28 cellular contexts compared by ENCODE assay signal in genomic region chrX:121084903-121085611, GRCh38. TPM values are rescaled to one million over a fixed set of nuclear protein-coding genes. Genes with fewer than 3 reads are reported as not detected.
"Had no signal": no experiment of that assay in that cellular context is flagged by ENCODE, and none has a peak within 500 bp of the region (broad histone marks: within the 10 kb centered on the region; RNA-seq: fewer than 3 reads in every experiment).

No MANE protein-coding gene starts in this region.

- H3K27ac Mint-ChIP-seq: activated CD4-positive, alpha-beta memory T cell treated with anti-CD3 and anti-CD28 coated beads, Interleukin-2, amount 10 ng/mL, durations not matched to agents 7 days and 5 days; activated CD8-positive, alpha-beta memory T cell treated with anti-CD3 and anti-CD28 coated beads, Interleukin-2, amount 10 ng/mL, durations not matched to agents 7 days and 5 days; activated naive CD8-positive, alpha-beta T cell treated with anti-CD3 and anti-CD28 coated beads for 36 hours; T-cell; T-helper 17 cell had no signal

- H3K27me3 ChIP-seq: brain microvascular endothelial cell had no signal

- H3K4me1 Mint-ChIP-seq: activated CD4-positive, alpha-beta memory T cell treated with anti-CD3 and anti-CD28 coated beads, Interleukin-2, amount 10 ng/mL, durations not matched to agents 7 days and 5 days; activated CD8-positive, alpha-beta memory T cell treated with anti-CD3 and anti-CD28 coated beads, Interleukin-2, amount 10 ng/mL, durations not matched to agents 7 days and 5 days; activated naive CD8-positive, alpha-beta T cell treated with anti-CD3 and anti-CD28 coated beads for 36 hours; T-cell; T-helper 17 cell had no signal

- H3K4me3 ChIP-seq: PC-9 had no signal

- H3K36me3 Mint-ChIP-seq: activated CD8-positive, alpha-beta memory T cell treated with anti-CD3 and anti-CD28 coated beads, Interleukin-2, amount 10 ng/mL, durations not matched to agents 7 days and 5 days; activated naive CD8-positive, alpha-beta T cell treated with anti-CD3 and anti-CD28 coated beads for 36 hours; T-cell had no signal

- H3K4me3 Mint-ChIP-seq: activated CD4-positive, alpha-beta memory T cell treated with anti-CD3 and anti-CD28 coated beads, Interleukin-2, amount 10 ng/mL, durations not matched to agents 7 days and 5 days; activated CD8-positive, alpha-beta memory T cell treated with anti-CD3 and anti-CD28 coated beads, Interleukin-2, amount 10 ng/mL, durations not matched to agents 7 days and 5 days; activated naive CD8-positive, alpha-beta T cell treated with anti-CD3 and anti-CD28 coated beads for 36 hours; T-cell; T-helper 17 cell had no signal

- H3K9ac ChIP-seq: KMS-11 had no signal

- H3K27me3 Mint-ChIP-seq: activated CD4-positive, alpha-beta memory T cell treated with anti-CD3 and anti-CD28 coated beads, Interleukin-2, amount 10 ng/mL, durations not matched to agents 7 days and 5 days; activated CD8-positive, alpha-beta memory T cell treated with anti-CD3 and anti-CD28 coated beads, Interleukin-2, amount 10 ng/mL, durations not matched to agents 7 days and 5 days; activated naive CD8-positive, alpha-beta T cell treated with anti-CD3 and anti-CD28 coated beads for 36 hours; T-helper 17 cell had no signal

- H3K36me3 ChIP-seq: brain microvascular endothelial cell, WERI-Rb-1 had no signal

- DNase-seq: activated CD4-positive, alpha-beta memory T cell treated with anti-CD3 and anti-CD28 coated beads, Interleukin-2, amount 10 ng/mL, durations not matched to agents 7 days and 5 days; activated CD4-positive, alpha-beta T cell treated with anti-CD3 and anti-CD28 coated beads for 1 hour; activated CD4-positive, alpha-beta T cell treated with anti-CD3 and anti-CD28 coated beads for 48 hours; activated CD4-positive, CD25-positive, alpha-beta regulatory T cell; activated CD8-positive, alpha-beta memory T cell treated with anti-CD3 and anti-CD28 coated beads for 24 hours; activated CD8-positive, alpha-beta memory T cell treated with anti-CD3 and anti-CD28 coated beads, Interleukin-2, amount 10 ng/mL, durations not matched to agents 7 days and 5 days; activated CD8-positive, alpha-beta memory T cell treated with anti-CD3 and anti-CD28 coated beads, Interleukin-2, amount 50 U/mL, for 48 hours; activated effector memory CD4-positive, alpha-beta T cell treated with Interleukin-2 at 50 U/mL for 16 hours; activated naive CD4-positive, alpha-beta T cell treated with anti-CD3 and anti-CD28 coated beads, Interleukin-2, amount 50 U/mL, for 16 hours; activated naive CD8-positive, alpha-beta T cell treated with anti-CD3 and anti-CD28 coated beads for 36 hours; activated T-cell treated with anti-CD3 and anti-CD28 coated beads, Interleukin-2, amount 50 U/mL, for 48 hours; amniotic stem cell; aorta; brain microvascular endothelial cell; central memory CD4-positive, alpha-beta T cell; NCI-H187; NCI-H2081; NCI-H2171 treated with DMSO at 0.1 percent for 48 hours; NCI-H2227 treated with DMSO at 0.1 percent for 48 hours; NCI-H446; NCI-H526 treated with DMSO at 0.1 percent for 48 hours; PC-9; SIG-M5; T-cell; T-helper 17 cell; WERI-Rb-1 had no signal

- H3K27ac ChIP-seq: brain microvascular endothelial cell, KMS-11, PC-9, RWPE1, WERI-Rb-1 had no signal

RNA-seq across cellular contexts. Expression of gene GLUD2, which starts 37.6 kb away (rescaled TPM):
- total RNA-seq: PC-9 had no signal
